In the genomic region with DNA sequence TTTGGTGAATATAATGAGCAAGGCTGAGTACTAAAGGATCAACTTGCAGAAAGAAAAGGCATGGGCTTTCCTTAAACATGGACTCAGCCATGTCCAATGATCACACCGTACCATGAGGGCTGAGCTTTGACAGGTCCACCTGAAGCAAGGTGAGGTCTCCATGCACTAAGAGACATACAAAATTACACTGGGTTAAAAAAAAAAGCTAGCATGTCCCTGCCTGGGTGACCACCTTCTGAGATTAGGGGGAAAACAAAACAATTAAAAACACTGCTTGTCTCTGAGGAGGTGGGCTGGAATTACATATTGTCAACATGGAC, we compare ENCODE assay signal across 1 cellular context.
TF ChIP-seq lines count a peak whose summit lies in the region.

No MANE protein-coding gene starts in this region.

TF ChIP-seq in IMR-90, 13 proteins besides CTCF, POLR2A, EP300 and RAD21:
- no peak for TF ChIP-seq CHD1 (IDR thresholded peaks at IDR 0.05; ENCODE audit: low read depth, low read length)
